1 cellular context compared by ENCODE assay signal in genomic region chr1:9239622-9240401, GRCh38.
A peak's percentile ranks its signal among the peaks of the same experiment; 100 is the strongest.
TF ChIP-seq lines count a peak whose summit lies in the region.

No MANE protein-coding gene starts in this region.

TF ChIP-seq in HepG2, 621 proteins besides CTCF, POLR2A, EP300 and RAD21 (continued from another document and continues in another):
- TF ChIP-seq ARID4A (CRISPR knock-in tag; IDR thresholded peaks at IDR 0.05; ENCODE audit: borderline replicate concordance): peak; percentile 50; the same call in 1 of the 2 replicates
- TF ChIP-seq ZSCAN9 (CRISPR knock-in tag; IDR thresholded peaks at IDR 0.05; ENCODE audit: borderline replicate concordance): peak; percentile 30; the same call in 1 of the 2 replicates
- TF ChIP-seq HDAC2 (CRISPR knock-in tag; IDR thresholded peaks at IDR 0.05): peak; percentile 78
- no peak for TF ChIP-seq ELF4 (CRISPR knock-in tag; IDR thresholded peaks at IDR 0.05; ENCODE audit: borderline replicate concordance)
- TF ChIP-seq, protein P1, sequence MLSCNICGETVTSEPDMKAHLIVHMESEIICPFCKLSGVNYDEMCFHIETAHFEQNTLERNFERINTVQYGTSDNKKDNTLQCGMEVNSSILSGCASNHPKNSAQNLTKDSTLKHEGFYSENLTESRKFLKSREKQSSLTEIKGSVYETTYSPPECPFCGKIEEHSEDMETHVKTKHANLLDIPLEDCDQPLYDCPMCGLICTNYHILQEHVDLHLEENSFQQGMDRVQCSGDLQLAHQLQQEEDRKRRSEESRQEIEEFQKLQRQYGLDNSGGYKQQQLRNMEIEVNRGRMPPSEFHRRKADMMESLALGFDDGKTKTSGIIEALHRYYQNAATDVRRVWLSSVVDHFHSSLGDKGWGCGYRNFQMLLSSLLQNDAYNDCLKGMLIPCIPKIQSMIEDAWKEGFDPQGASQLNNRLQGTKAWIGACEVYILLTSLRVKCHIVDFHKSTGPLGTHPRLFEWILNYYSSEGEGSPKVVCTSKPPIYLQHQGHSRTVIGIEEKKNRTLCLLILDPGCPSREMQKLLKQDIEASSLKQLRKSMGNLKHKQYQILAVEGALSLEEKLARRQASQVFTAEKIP (CRISPR knock-in tag; IDR thresholded peaks at IDR 0.05; ENCODE audit: borderline replicate concordance): no peak
- no peak for TF ChIP-seq ZNF616 (CRISPR knock-in tag; IDR thresholded peaks at IDR 0.05; ENCODE audit: low read depth)
- TF ChIP-seq ZBTB7B (CRISPR knock-in tag; IDR thresholded peaks at IDR 0.05): peak; percentile 64; the same call in 1 of the 2 replicates
- no peak for TF ChIP-seq POLR2AphosphoS2 (IDR thresholded peaks at IDR 0.05; ENCODE audit: low read depth, low read length)
- TF ChIP-seq FOXP1 (IDR thresholded peaks at IDR 0.05): no peak
- TF ChIP-seq FOXP1 (CRISPR knock-in tag; IDR thresholded peaks at IDR 0.05): peak; percentile 51; the same call in 1 of the 2 replicates
- TF ChIP-seq IRF2 (CRISPR knock-in tag; IDR thresholded peaks at IDR 0.05): peak; percentile 57; the same call in 1 of the 2 replicates
- peak; percentile 88 for TF ChIP-seq GATAD2A (CRISPR knock-in tag; IDR thresholded peaks at IDR 0.05)
- peak; percentile 86 for TF ChIP-seq RBM22 (optimal IDR thresholded peaks at IDR 0.05; ENCODE audit: low read length)
- no peak for TF ChIP-seq KDM1A (CRISPR knock-in tag; IDR thresholded peaks at IDR 0.05)
- TF ChIP-seq ATF3 (CRISPR knock-in tag; IDR thresholded peaks at IDR 0.05): no peak
- no peak for TF ChIP-seq MAFG (CRISPR knock-in tag; IDR thresholded peaks at IDR 0.05)
- TF ChIP-seq YEATS4 (CRISPR knock-in tag; IDR thresholded peaks at IDR 0.05; ENCODE audit: borderline replicate concordance): no peak; the same call in 1 of the 2 replicates
- TF ChIP-seq, protein P2, sequence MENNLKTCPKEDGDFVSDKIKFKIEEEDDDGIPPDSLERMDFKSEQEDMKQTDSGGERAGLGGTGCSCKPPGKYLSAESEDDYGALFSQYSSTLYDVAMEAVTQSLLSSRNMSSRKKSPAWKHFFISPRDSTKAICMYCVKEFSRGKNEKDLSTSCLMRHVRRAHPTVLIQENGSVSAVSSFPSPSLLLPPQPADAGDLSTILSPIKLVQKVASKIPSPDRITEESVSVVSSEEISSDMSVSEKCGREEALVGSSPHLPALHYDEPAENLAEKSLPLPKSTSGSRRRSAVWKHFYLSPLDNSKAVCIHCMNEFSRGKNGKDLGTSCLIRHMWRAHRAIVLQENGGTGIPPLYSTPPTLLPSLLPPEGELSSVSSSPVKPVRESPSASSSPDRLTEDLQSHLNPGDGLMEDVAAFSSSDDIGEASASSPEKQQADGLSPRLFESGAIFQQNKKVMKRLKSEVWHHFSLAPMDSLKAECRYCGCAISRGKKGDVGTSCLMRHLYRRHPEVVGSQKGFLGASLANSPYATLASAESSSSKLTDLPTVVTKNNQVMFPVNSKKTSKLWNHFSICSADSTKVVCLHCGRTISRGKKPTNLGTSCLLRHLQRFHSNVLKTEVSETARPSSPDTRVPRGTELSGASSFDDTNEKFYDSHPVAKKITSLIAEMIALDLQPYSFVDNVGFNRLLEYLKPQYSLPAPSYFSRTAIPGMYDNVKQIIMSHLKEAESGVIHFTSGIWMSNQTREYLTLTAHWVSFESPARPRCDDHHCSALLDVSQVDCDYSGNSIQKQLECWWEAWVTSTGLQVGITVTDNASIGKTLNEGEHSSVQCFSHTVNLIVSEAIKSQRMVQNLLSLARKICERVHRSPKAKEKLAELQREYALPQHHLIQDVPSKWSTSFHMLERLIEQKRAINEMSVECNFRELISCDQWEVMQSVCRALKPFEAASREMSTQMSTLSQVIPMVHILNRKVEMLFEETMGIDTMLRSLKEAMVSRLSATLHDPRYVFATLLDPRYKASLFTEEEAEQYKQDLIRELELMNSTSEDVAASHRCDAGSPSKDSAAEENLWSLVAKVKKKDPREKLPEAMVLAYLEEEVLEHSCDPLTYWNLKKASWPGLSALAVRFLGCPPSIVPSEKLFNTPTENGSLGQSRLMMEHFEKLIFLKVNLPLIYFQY (CRISPR knock-in tag; IDR thresholded peaks at IDR 0.05; ENCODE audit: borderline replicate concordance): peak; percentile 97
- TF ChIP-seq ZNF605 (CRISPR knock-in tag; IDR thresholded peaks at IDR 0.05): peak; percentile 75; the same call in 1 of the 2 replicates
- TF ChIP-seq SOX13 (IDR thresholded peaks at IDR 0.05): peak; percentile 44; the same call in 1 of the 2 replicates
- peak in 1 of 2 experiments; percentile 62; a peak in 2 of 4 replicates for TF ChIP-seq SOX13 (CRISPR knock-in tag; conservative IDR thresholded peaks at IDR 0.05 in 1 of 2, IDR thresholded peaks at IDR 0.05 in 1 of 2)
- no peak for TF ChIP-seq THYN1 (CRISPR knock-in tag; IDR thresholded peaks at IDR 0.05; ENCODE audit: borderline replicate concordance, low read depth)
- TF ChIP-seq SOX5 (CRISPR knock-in tag; IDR thresholded peaks at IDR 0.05; ENCODE audit: borderline replicate concordance): peak; percentile 83; the same call in 1 of the 2 replicates
- peak; percentile 75 for TF ChIP-seq SALL1 (CRISPR knock-in tag; IDR thresholded peaks at IDR 0.05)
- TF ChIP-seq PCBP2 (optimal IDR thresholded peaks at IDR 0.05; ENCODE audit: low read depth, low read length, poor library complexity, severe bottlenecking): no peak
- TF ChIP-seq POLR2G (IDR thresholded peaks at IDR 0.05; ENCODE audit: low read depth, low read length): peak; percentile 65
- TF ChIP-seq NAIF1 (CRISPR knock-in tag; IDR thresholded peaks at IDR 0.05; ENCODE audit: borderline replicate concordance): no peak
- TF ChIP-seq ZHX2 (IDR thresholded peaks at IDR 0.05; ENCODE audit: low read depth): no peak
- TF ChIP-seq ZHX2 (CRISPR knock-in tag; IDR thresholded peaks at IDR 0.05; ENCODE audit: borderline replicate concordance): no peak
- TF ChIP-seq, protein P3, sequence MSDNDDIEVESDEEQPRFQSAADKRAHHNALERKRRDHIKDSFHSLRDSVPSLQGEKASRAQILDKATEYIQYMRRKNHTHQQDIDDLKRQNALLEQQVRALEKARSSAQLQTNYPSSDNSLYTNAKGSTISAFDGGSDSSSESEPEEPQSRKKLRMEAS (IDR thresholded peaks at IDR 0.05): peak; percentile 70; the same call in 1 of the 2 replicates
- TF ChIP-seq ARNT (IDR thresholded peaks at IDR 0.05): no peak
- TF ChIP-seq, protein P4, sequence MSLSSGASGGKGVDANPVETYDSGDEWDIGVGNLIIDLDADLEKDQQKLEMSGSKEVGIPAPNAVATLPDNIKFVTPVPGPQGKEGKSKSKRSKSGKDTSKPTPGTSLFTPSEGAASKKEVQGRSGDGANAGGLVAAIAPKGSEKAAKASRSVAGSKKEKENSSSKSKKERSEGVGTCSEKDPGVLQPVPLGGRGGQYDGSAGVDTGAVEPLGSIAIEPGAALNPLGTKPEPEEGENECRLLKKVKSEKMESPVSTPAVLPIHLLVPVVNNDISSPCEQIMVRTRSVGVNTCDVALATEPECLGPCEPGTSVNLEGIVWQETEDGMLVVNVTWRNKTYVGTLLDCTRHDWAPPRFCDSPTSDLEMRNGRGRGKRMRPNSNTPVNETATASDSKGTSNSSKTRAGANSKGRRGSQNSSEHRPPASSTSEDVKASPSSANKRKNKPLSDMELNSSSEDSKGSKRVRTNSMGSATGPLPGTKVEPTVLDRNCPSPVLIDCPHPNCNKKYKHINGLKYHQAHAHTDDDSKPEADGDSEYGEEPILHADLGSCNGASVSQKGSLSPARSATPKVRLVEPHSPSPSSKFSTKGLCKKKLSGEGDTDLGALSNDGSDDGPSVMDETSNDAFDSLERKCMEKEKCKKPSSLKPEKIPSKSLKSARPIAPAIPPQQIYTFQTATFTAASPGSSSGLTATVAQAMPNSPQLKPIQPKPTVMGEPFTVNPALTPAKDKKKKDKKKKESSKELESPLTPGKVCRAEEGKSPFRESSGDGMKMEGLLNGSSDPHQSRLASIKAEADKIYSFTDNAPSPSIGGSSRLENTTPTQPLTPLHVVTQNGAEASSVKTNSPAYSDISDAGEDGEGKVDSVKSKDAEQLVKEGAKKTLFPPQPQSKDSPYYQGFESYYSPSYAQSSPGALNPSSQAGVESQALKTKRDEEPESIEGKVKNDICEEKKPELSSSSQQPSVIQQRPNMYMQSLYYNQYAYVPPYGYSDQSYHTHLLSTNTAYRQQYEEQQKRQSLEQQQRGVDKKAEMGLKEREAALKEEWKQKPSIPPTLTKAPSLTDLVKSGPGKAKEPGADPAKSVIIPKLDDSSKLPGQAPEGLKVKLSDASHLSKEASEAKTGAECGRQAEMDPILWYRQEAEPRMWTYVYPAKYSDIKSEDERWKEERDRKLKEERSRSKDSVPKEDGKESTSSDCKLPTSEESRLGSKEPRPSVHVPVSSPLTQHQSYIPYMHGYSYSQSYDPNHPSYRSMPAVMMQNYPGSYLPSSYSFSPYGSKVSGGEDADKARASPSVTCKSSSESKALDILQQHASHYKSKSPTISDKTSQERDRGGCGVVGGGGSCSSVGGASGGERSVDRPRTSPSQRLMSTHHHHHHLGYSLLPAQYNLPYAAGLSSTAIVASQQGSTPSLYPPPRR (CRISPR knock-in tag; IDR thresholded peaks at IDR 0.05; ENCODE audit: borderline replicate concordance): 0 out of 2 replicates have a peak, but pooled peaks have one; percentile 27
- no peak for TF ChIP-seq ZNF883 (CRISPR knock-in tag; IDR thresholded peaks at IDR 0.05; ENCODE audit: not compliant biosample characterization)
- no peak for TF ChIP-seq ZNF841 (CRISPR knock-in tag; IDR thresholded peaks at IDR 0.05; ENCODE audit: borderline replicate concordance)
- TF ChIP-seq, protein P5, sequence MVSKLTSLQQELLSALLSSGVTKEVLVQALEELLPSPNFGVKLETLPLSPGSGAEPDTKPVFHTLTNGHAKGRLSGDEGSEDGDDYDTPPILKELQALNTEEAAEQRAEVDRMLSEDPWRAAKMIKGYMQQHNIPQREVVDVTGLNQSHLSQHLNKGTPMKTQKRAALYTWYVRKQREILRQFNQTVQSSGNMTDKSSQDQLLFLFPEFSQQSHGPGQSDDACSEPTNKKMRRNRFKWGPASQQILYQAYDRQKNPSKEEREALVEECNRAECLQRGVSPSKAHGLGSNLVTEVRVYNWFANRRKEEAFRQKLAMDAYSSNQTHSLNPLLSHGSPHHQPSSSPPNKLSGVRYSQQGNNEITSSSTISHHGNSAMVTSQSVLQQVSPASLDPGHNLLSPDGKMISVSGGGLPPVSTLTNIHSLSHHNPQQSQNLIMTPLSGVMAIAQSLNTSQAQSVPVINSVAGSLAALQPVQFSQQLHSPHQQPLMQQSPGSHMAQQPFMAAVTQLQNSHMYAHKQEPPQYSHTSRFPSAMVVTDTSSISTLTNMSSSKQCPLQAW (CRISPR knock-in tag; IDR thresholded peaks at IDR 0.05): peak; percentile 52; the same call in 1 of the 2 replicates
